Comparison of ENCODE assay signal across 14 cellular contexts in genomic region chr4:146269228-146269653, GRCh38. TPM values are rescaled to one million over a fixed set of nuclear protein-coding genes. Genes with fewer than 3 reads are reported as not detected.
DNase-seq lines count a peak whose midpoint lies in the region; ATAC-seq lines count a peak whose summit lies in the region.
"Had no signal": no experiment of that assay in that cellular context is flagged by ENCODE, and none has a peak within 500 bp of the region (broad histone marks: within the 10 kb centered on the region; RNA-seq: fewer than 3 reads in every experiment).

No MANE protein-coding gene starts in this region.

- in situ Hi-C loops in KBM-7 (cut with MboI; ENCODE audit: low pct_unique_long_range_greater_than_20kb, low sequenced_read_pairs), result no loop called here

- DNase-seq in activated CD4-positive, alpha-beta T cell treated with anti-CD3 and anti-CD28 coated beads for 4 hours, result no peak
- DNase-seq in glomerular visceral epithelial cell (ENCODE audit: extremely low spot score) (no peak), SK-N-DZ (ENCODE audit: low spot score) (no peak), KBM-7 (no peak)
- DNase-seq: activated CD4-positive, alpha-beta T cell treated with anti-CD3 and anti-CD28 coated beads for 48 hours; activated effector memory CD4-positive, alpha-beta T cell treated with Interleukin-2 at 50 U/mL for 16 hours; NCI-H774; posterior cingulate gyrus; stimulated activated naive CD8-positive, alpha-beta T cell treated with anti-CD3 and anti-CD28 coated beads, Interleukin-15, amount 100 ng/mL, for 72 hours had no signal

- ATAC-seq in GM18499 (IDR thresholded peaks at IDR 0.05; ENCODE audit: insufficient read depth, unreplicated experiment) (peak; percentile 44), GM19452 (IDR thresholded peaks at IDR 0.05; ENCODE audit: unreplicated experiment) (peak; percentile 58), HG02798 (IDR thresholded peaks at IDR 0.05; ENCODE audit: poor library complexity, unreplicated experiment) (peak; percentile 55), HG03439 (IDR thresholded peaks at IDR 0.05; ENCODE audit: unreplicated experiment) (peak; percentile 64)
- ATAC-seq: SK-N-SH treated with all-trans-retinoic acid at 6 μM for 48 hours; stimulated activated naive CD8-positive, alpha-beta T cell treated with anti-CD3 and anti-CD28 coated beads, Interleukin-15, amount 100 ng/mL, for 72 hours had no signal

RNA-seq across cellular contexts. Expression of gene REELD1, which starts 54.9 kb away (rescaled TPM):
- not detected in 2 replicates for polyA plus RNA-seq in SK-N-DZ (2014; cell fraction: cytosol; rRNA removed)
- polyA plus RNA-seq in SK-N-DZ (2014; cell fraction: nucleus; rRNA removed), result not detected in 2 replicates
